Comparison of ENCODE assay signal across 8 cellular contexts in genomic region chr1:166166701-166167394, GRCh38. TPM values are rescaled to one million over a fixed set of nuclear protein-coding genes. Genes with fewer than 3 reads are reported as not detected.
A peak's percentile ranks its signal among the peaks of the same experiment; 100 is the strongest.
DNase-seq lines count a peak whose midpoint lies in the region; ATAC-seq, FAIRE-seq and TF ChIP-seq lines count a peak whose summit lies in the region.

A gene with protein sequence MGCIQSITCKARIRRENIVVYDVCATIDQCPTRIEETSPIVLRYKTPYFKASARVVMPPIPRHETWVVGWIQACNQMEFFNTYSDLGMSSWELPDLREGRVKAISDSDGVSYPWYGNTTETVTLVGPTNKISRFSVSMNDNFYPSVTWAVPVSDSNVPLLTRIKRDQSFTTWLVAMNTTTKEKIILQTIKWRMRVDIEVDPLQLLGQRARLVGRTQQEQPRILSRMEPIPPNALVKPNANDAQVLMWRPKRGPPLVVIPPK (minus strand): TSS chr1:166167001. CDS start chr1:166166248, 753 bp downstream.

- H3K27ac ChIP-seq in K562 (ENCODE audit: extremely low read depth, low read depth, low read length) (no peak within 1 kb of the TSS), iPS DF 6.9 (ENCODE audit: low read length) (no peak within 1 kb of the TSS), sigmoid colon (peak within 1 kb of the TSS; percentile 56 to 83 (median 73))

- DNase-seq in GM03348 (ENCODE audit: low spot score) = peak; percentile 90
- peak; percentile 41 for DNase-seq in H54 (ENCODE audit: insufficient read length, low spot score)
- peak; percentile 59 for DNase-seq in NAMALWA (ENCODE audit: low spot score)
- DNase-seq in T1000 (lab: John Stamatoyannopoulos, UW) = peak; percentile 13
- peak; percentile 91 to 99 (median 98) for DNase-seq in K562 (ENCODE audit: extremely low read depth in 1 of 4, low spot score in 3 of 4)
- no peak for DNase-seq in iPS DF 6.9 (ENCODE audit: low read depth, low spot score)
- peak; percentile 91 for DNase-seq in sigmoid colon
- no peak for DNase-seq in middle frontal gyrus (ENCODE audit: extremely low spot score, low spot score)

- peak within 1 kb of the TSS; percentile 27 to 88; a peak in 2 of 4 replicates for H3K9ac ChIP-seq in K562 (ENCODE audit: insufficient read depth in 1 of 2, low read depth in 2 of 2, low read length in 2 of 2)

- H3K4me3 ChIP-seq in K562 = peak within 1 kb of the TSS; percentile 66
- H3K4me3 ChIP-seq in iPS DF 6.9 (ENCODE audit: low read length) = peak within 1 kb of the TSS; percentile 29; the same call in 1 of the 2 replicates
- peak within 1 kb of the TSS; percentile 46 to 79 (median 74) for H3K4me3 ChIP-seq in sigmoid colon

- peak within 1 kb of the TSS; percentile 84 for H3K4me2 ChIP-seq in K562 (ENCODE audit: insufficient read depth, low read length)

- H3K9me1 ChIP-seq in K562 (ENCODE audit: control insufficient read depth, insufficient read depth, low read length) = no peaks in the 10 kb centered on the region

- H3K27me3 ChIP-seq in K562 (ENCODE audit: control insufficient read depth in 2 of 2, insufficient read depth in 2 of 2, low read length in 2 of 2) = peaks cover 22 to 25% of the 10 kb centered on the region in 2 experiments; a peak in 4 of 5 replicates
- H3K27me3 ChIP-seq in iPS DF 6.9 (ENCODE audit: control insufficient read depth, insufficient read depth, low read length) = peaks cover 12% of the 10 kb centered on the region; the same call in 1 of the 2 replicates
- no peaks in the 10 kb centered on the region for H3K27me3 ChIP-seq in sigmoid colon

- peak within 1 kb of the TSS; percentile 95 for H2AFZ ChIP-seq in K562 (ENCODE audit: low read depth, low read length)

- in situ Hi-C loops in K562 (cut with MboI) = no loop called here

- no peaks in the 10 kb centered on the region for H3K36me3 ChIP-seq in K562 (ENCODE audit: control insufficient read depth, insufficient read depth, low read length)
- H3K36me3 ChIP-seq in iPS DF 6.9 (ENCODE audit: control insufficient read depth, insufficient read depth, low read length) = no peaks in the 10 kb centered on the region
- no peaks in the 10 kb centered on the region for H3K36me3 ChIP-seq in sigmoid colon

- peak; percentile 8 to 56 (median 18); a peak in 4 of 6 replicates for TF ChIP-seq CTCF in K562 (IDR thresholded peaks at IDR 0.05 in 2 of 3, conservative IDR thresholded peaks at IDR 0.05 in 1 of 3; ENCODE audit: insufficient read depth in 2 of 3, low read depth in 1 of 3, low read length in 3 of 3)
- TF ChIP-seq CTCF in sigmoid colon (IDR thresholded peaks at IDR 0.05) = no peak

- no peaks in the 10 kb centered on the region for H3K79me2 ChIP-seq in K562 (ENCODE audit: control insufficient read depth, insufficient read depth, low read length)

- TF ChIP-seq POLR2A in H54 (IDR thresholded peaks at IDR 0.05; ENCODE audit: low read depth, low read length) (no peak), K562 (conservative IDR thresholded peaks at IDR 0.05) (no peak), sigmoid colon (IDR thresholded peaks at IDR 0.05) (no peak)

- ATAC-seq in K562 = peak; percentile 97

- POLR2A ChIA-PET in K562 (lab: Yijun Ruan, JAX) = interaction anchor here (0.6 to 1.5 kb wide), 4 partner anchors 9 to 92 kb away, joined by 3 to 4 read pairs (median 3); no protein-coding TSS in a partner anchor

- WGBS in K562 (ENCODE audit: insufficient coverage, low coverage, missing lambda C conversion rate) = 2% methylated on average over 54 of the region's 60 CpGs
- no CpG with 5 or more reads among the region's 60 CpGs for WGBS in iPS DF 6.9 (ENCODE audit: insufficient coverage, insufficient read length)
- 1% methylated on average over 60 of the region's 60 CpGs for WGBS in sigmoid colon, 2 donors

- TF ChIP-seq RAD21 in K562 (CRISPR knock-in tag; conservative IDR thresholded peaks at IDR 0.05 in 1 of 2, IDR thresholded peaks at IDR 0.05 in 1 of 2) = no peak

- FAIRE-seq in H54 (lab: Jason Lieb, UNC) = no peak
- FAIRE-seq in K562 (lab: Jason Lieb, UNC) = peak; percentile 81

- BruUV-seq in K562 (replicated peaks; lab: Mats Ljungman, UMichigan) = no TSS peak

- intact Hi-C loops in K562 (cut with micrococcal nuclease) (loop anchor here (5.0 to 10.0 kb wide), 2 partner anchors 240 to 308 kb away; no protein-coding TSS in a partner anchor), sigmoid colon (cut with DNase I) (loop anchor here (5.0 to 10.0 kb wide), 2 partner anchors 240 to 572 kb away; no protein-coding TSS in a partner anchor)

- peaks cover 7 to 21% of the 10 kb centered on the region in 2 experiments; a peak in 4 of 5 replicates for H3K4me1 ChIP-seq in K562 (replicated peaks in 1 of 2; ENCODE audit: control insufficient read depth in 2 of 2, insufficient read depth in 2 of 2, low read length in 2 of 2)
- H3K4me1 ChIP-seq in iPS DF 6.9 (ENCODE audit: control insufficient read depth, insufficient read depth, low read length) = no peaks in the 10 kb centered on the region
- peaks cover 0 to 27% (median 21%) of the 10 kb centered on the region in 4 donors for H3K4me1 ChIP-seq in sigmoid colon

- TF ChIP-seq EP300 in K562 (IDR thresholded peaks at IDR 0.05; ENCODE audit: low read length) = no peak
- TF ChIP-seq EP300 in sigmoid colon (IDR thresholded peaks at IDR 0.05) = no peak

- H4K20me1 ChIP-seq in K562 (replicated peaks; ENCODE audit: control insufficient read depth, insufficient read depth, low read length) = no peaks in the 10 kb centered on the region

- CTCF ChIA-PET in K562 (lab: Yijun Ruan, JAX; ENCODE audit: low intra/inter-chr PET ratio) = no interaction called here

- H3K9me3 ChIP-seq in K562 (replicated peaks; ENCODE audit: control insufficient read depth, insufficient read depth, low read depth, low read length) = no peaks in the 10 kb centered on the region
- H3K9me3 ChIP-seq in iPS DF 6.9 (ENCODE audit: control insufficient read depth, insufficient read depth, low read length) = no peaks in the 10 kb centered on the region
- H3K9me3 ChIP-seq in sigmoid colon = no peaks in the 10 kb centered on the region

TF ChIP-seq in K562, 482 proteins besides CTCF, POLR2A, EP300 and RAD21 (continues in another document):
- peak; percentile 66 for TF ChIP-seq BHLHE40 (IDR thresholded peaks at IDR 0.05; ENCODE audit: low read length)
- TF ChIP-seq NCOA4 (IDR thresholded peaks at IDR 0.05; ENCODE audit: partially characterized antibody) = no peak
- no peak for TF ChIP-seq CSDE1 (IDR thresholded peaks at IDR 0.05)
- peak; percentile 83; the same call in 1 of the 2 replicates for TF ChIP-seq REST (CRISPR knock-in tag; IDR thresholded peaks at IDR 0.05; ENCODE audit: low read depth)
- TF ChIP-seq MIER1 (IDR thresholded peaks at IDR 0.05; ENCODE audit: low read depth) = peak; percentile 68; the same call in 1 of the 2 replicates
- peak; percentile 66 to 69; a peak in 3 of 4 replicates for TF ChIP-seq SIN3A (IDR thresholded peaks at IDR 0.05; ENCODE audit: borderline replicate concordance in 2 of 2, control insufficient read depth in 1 of 2, low read depth in 2 of 2, low read length in 2 of 2)
- no peak for TF ChIP-seq SRF (CRISPR knock-in tag; IDR thresholded peaks at IDR 0.05)
- TF ChIP-seq ASH1L (IDR thresholded peaks at IDR 0.05; ENCODE audit: borderline replicate concordance, low read depth, partially characterized antibody) = no peak
- TF ChIP-seq MED1 (CRISPR knock-in tag; IDR thresholded peaks at IDR 0.05; ENCODE audit: borderline replicate concordance) = no peak
- TF ChIP-seq L3MBTL2 (IDR thresholded peaks at IDR 0.05) = peak; percentile 72; the same call in 1 of the 2 replicates

RNA-seq across cellular contexts. Expression of the gene that starts here (rescaled TPM):
- 0.39 and 0.55 TPM in 2 replicates for total RNA-seq in K562 (2011; cell fraction: chromatin; rRNA removed; ENCODE audit: low replicate concordance)
- 0.66 and 0.67 TPM in 2 replicates for total RNA-seq in K562 (2011; cell fraction: nucleolus; rRNA removed)
- total RNA-seq in K562 (2011; cell fraction: nucleoplasm; rRNA removed) = 0.22 and 0.31 TPM in 2 replicates
- total RNA-seq in K562 (2014; rRNA removed) = 0.41 and 0.45 TPM in 2 replicates
- total RNA-seq in K562 (2014; rRNA removed; fragmentation: Illumina TruSeq; extraction: Trizol) = 0.13 and 0.22 TPM in 2 replicates
- total RNA-seq in K562 (2015; rRNA removed; fragmentation: Illumina TruSeq; extraction: Trizol) = 0.23 and 0.43 TPM in 2 replicates
- 0.35 and 0.36 TPM in 2 replicates for total RNA-seq in K562 (2021)
- polyA plus RNA-seq in K562 (2011; rRNA removed) = 0.23 and 0.25 TPM in 2 replicates
- polyA plus RNA-seq in K562 (2011; cell fraction: cytosol; rRNA removed) = 0.10 and 0.48 TPM in 2 replicates
- polyA plus RNA-seq in K562 (2011; cell fraction: nucleus; rRNA removed) = 0.29 and 0.31 TPM in 2 replicates
- polyA plus RNA-seq in K562 (2012) = 0.15 and 0.35 TPM in 2 replicates
- 0.17 and 0.25 TPM in 2 replicates for polyA plus RNA-seq in K562 (2014; fragmentation: Illumina TruSeq; extraction: Trizol)
- under 1 TPM in 1 of 2 experiments, not detected in 1; 0.04 TPM for polyA plus RNA-seq in K562 (2014; fragmentation: Nextera tagmentation; extraction: Ambion mirVana)
- polyA plus RNA-seq in K562 (2014; rRNA removed) = 0.33 and 0.86 TPM in 2 replicates
- polyA minus RNA-seq in K562 (2011; rRNA and poly(A)+ RNA removed) = 0.33 and 0.35 TPM in 2 replicates
- not detected in 2 replicates for polyA minus RNA-seq in K562 (2011; cell fraction: cytosol; rRNA and poly(A)+ RNA removed)
- 0.67 TPM in 2 replicates for polyA minus RNA-seq in K562 (2011; cell fraction: nucleus; rRNA and poly(A)+ RNA removed)
- 1 to 10 TPM; 2.0 to 5.4 (median 3.1) TPM for total RNA-seq in sigmoid colon
- under 1 TPM; 0.23 to 0.87 (median 0.60) TPM for polyA plus RNA-seq in sigmoid colon

Comparison
In these comparisons a context has a peak if more than half of its experiments do, and no peak if none do; other contexts are left out.
1. Peak in DNase-seq, ATAC-seq, H3K4me3 ChIP-seq, H3K9ac ChIP-seq and H3K4me2 ChIP-seq in K562; RNA of the gene not detected or under 1 TPM.
2. DNase-seq: peak in GM03348 (single experiment), H54 (single experiment), NAMALWA (single experiment), T1000 (single experiment) and sigmoid colon (single experiment); none in iPS DF 6.9 (single experiment) and middle frontal gyrus (single experiment).
3. H3K27ac ChIP-seq: peak in sigmoid colon (4 of 4); none in K562 (single experiment) and iPS DF 6.9 (single experiment).
4. CTCF ChIP-seq: peak in K562 (3 of 3); none in sigmoid colon (0 of 4).
5. Peak in every context shown above with its lines, with median percentiles within 50 percentile points of each other: H3K4me3 ChIP-seq.